Comparison of ENCODE assay signal across 1 cellular context in genomic region chr1:98661544-98662353, GRCh38.
A peak's percentile ranks its signal among the peaks of the same experiment; 100 is the strongest.
TF ChIP-seq lines count a peak whose summit lies in the region.

Gene SNX7 (plus strand): TSS chr1:98661721. CDS start chr1:98661732, 11 bp downstream.

TF ChIP-seq in HepG2, 621 proteins besides CTCF, POLR2A, EP300 and RAD21 (continued from another document and continues in another):
- TF ChIP-seq PATZ1 (CRISPR knock-in tag; IDR thresholded peaks at IDR 0.05) (peak; percentile 30), AFF4 (CRISPR knock-in tag; IDR thresholded peaks at IDR 0.05) (no peak), MYC (CRISPR knock-in tag; IDR thresholded peaks at IDR 0.05; ENCODE audit: borderline replicate concordance) (no peak; the same call in 1 of the 2 replicates), TARDBP (CRISPR knock-in tag; IDR thresholded peaks at IDR 0.05) (no peak), ATM (IDR thresholded peaks at IDR 0.05; ENCODE audit: borderline replicate concordance) (no peak), MAZ (IDR thresholded peaks at IDR 0.05; ENCODE audit: borderline replicate concordance, low read depth, low read length) (0 out of 2 replicates have a peak, but pooled peaks have one; percentile 10), MAZ (CRISPR knock-in tag; IDR thresholded peaks at IDR 0.05; ENCODE audit: low read depth) (peak; percentile 84), MEIS2 (CRISPR knock-in tag; IDR thresholded peaks at IDR 0.05) (no peak; the same call in none of the 2 replicates), XBP1 (CRISPR knock-in tag; IDR thresholded peaks at IDR 0.05) (no peak), ATAD3A (CRISPR knock-in tag; IDR thresholded peaks at IDR 0.05) (no peak), KDM4B (CRISPR knock-in tag; IDR thresholded peaks at IDR 0.05) (no peak), MTA3 (CRISPR knock-in tag; IDR thresholded peaks at IDR 0.05) (no peak), HOXA9 (CRISPR knock-in tag; IDR thresholded peaks at IDR 0.05; ENCODE audit: borderline replicate concordance) (no peak), HINFP (CRISPR knock-in tag; IDR thresholded peaks at IDR 0.05; ENCODE audit: low read depth) (no peak), MIXL1 (CRISPR knock-in tag; IDR thresholded peaks at IDR 0.05) (no peak), GZF1 (CRISPR knock-in tag; IDR thresholded peaks at IDR 0.05) (no peak; the same call in 1 of the 2 replicates), U2AF2 (IDR thresholded peaks at IDR 0.05; ENCODE audit: low read depth, low read length) (no peak), ZNF557 (CRISPR knock-in tag; IDR thresholded peaks at IDR 0.05) (0 out of 2 replicates have a peak, but pooled peaks have one; percentile 70), ZNF782 (CRISPR knock-in tag; IDR thresholded peaks at IDR 0.05; ENCODE audit: borderline replicate concordance) (no peak), TGIF2 (CRISPR knock-in tag; IDR thresholded peaks at IDR 0.05) (no peak), ZNF691 (CRISPR knock-in tag; IDR thresholded peaks at IDR 0.05; ENCODE audit: borderline replicate concordance, low read depth) (no peak), ZNF326 (CRISPR knock-in tag; IDR thresholded peaks at IDR 0.05; ENCODE audit: borderline replicate concordance) (no peak), ZNF12 (CRISPR knock-in tag; IDR thresholded peaks at IDR 0.05) (0 out of 2 replicates have a peak, but pooled peaks have one; percentile 27), TCF7 (IDR thresholded peaks at IDR 0.05; ENCODE audit: low read depth) (no peak), HES4 (CRISPR knock-in tag; IDR thresholded peaks at IDR 0.05; ENCODE audit: borderline replicate concordance) (no peak), FOXP4 (CRISPR knock-in tag; IDR thresholded peaks at IDR 0.05) (peak; percentile 44; the same call in 1 of the 2 replicates), TRIM24 (CRISPR knock-in tag; IDR thresholded peaks at IDR 0.05) (no peak), PHF20 (CRISPR knock-in tag; IDR thresholded peaks at IDR 0.05) (peak; percentile 68), ZBTB2 (CRISPR knock-in tag; IDR thresholded peaks at IDR 0.05; ENCODE audit: low read depth) (0 out of 2 replicates have a peak, but pooled peaks have one; percentile 40), ZNF263 (CRISPR knock-in tag; IDR thresholded peaks at IDR 0.05) (no peak), ZKSCAN5 (CRISPR knock-in tag; IDR thresholded peaks at IDR 0.05) (no peak), ZNF605 (CRISPR knock-in tag; IDR thresholded peaks at IDR 0.05) (no peak), ZC3H4 (CRISPR knock-in tag; IDR thresholded peaks at IDR 0.05; ENCODE audit: borderline replicate concordance) (no peak), SNAPC2 (CRISPR knock-in tag; IDR thresholded peaks at IDR 0.05) (no peak), ZNF101 (CRISPR knock-in tag; IDR thresholded peaks at IDR 0.05; ENCODE audit: borderline replicate concordance, low read depth) (no peak), MEIS1 (CRISPR knock-in tag; IDR thresholded peaks at IDR 0.05; ENCODE audit: borderline replicate concordance) (no peak), ZHX1 (CRISPR knock-in tag; IDR thresholded peaks at IDR 0.05; ENCODE audit: low read depth) (no peak), ZHX2 (IDR thresholded peaks at IDR 0.05; ENCODE audit: low read depth) (no peak), ZHX2 (CRISPR knock-in tag; IDR thresholded peaks at IDR 0.05; ENCODE audit: borderline replicate concordance) (peak; percentile 65; the same call in 1 of the 2 replicates), ZNF589 (CRISPR knock-in tag; conservative IDR thresholded peaks at IDR 0.05) (no peak)
